Comparison of ENCODE assay signal across 13 cellular contexts in genomic region chr4:41141910-41142309, GRCh38.
DNase-seq lines count a peak whose midpoint lies in the region; ATAC-seq, FAIRE-seq and TF ChIP-seq lines count a peak whose summit lies in the region.
"Had no signal": no experiment of that assay in that cellular context is flagged by ENCODE, and none has a peak within 500 bp of the region (broad histone marks: within the 10 kb centered on the region; RNA-seq: fewer than 3 reads in every experiment).

No MANE protein-coding gene starts in this region.

- H3K27ac ChIP-seq in heart right ventricle (peak overlapping the region; percentile 3 to 87 (median 72)), endothelial cell of umbilical vein (ENCODE audit: insufficient read depth, low read depth, low read length) (peak overlapping the region; percentile 87), muscle layer of duodenum (ENCODE audit: low read length) (peak overlapping the region; percentile 80)

- no peak overlapping the region for H3K4me3 Mint-ChIP-seq in activated CD4-positive, alpha-beta memory T cell treated with anti-CD3 and anti-CD28 coated beads for 36 hours
- H3K4me3 Mint-ChIP-seq: IgD-negative memory B cell had no signal

- H3K9me1 ChIP-seq in endothelial cell of umbilical vein (replicated peaks; ENCODE audit: control insufficient read depth, extremely low read depth, insufficient read depth, low read length), result no peaks in the 10 kb centered on the region

- peaks cover 0 to 8% (median 0%) of the 10 kb centered on the region in 9 donors for H3K36me3 ChIP-seq in heart right ventricle
- H3K36me3 ChIP-seq in endothelial cell of umbilical vein (ENCODE audit: control insufficient read depth in 2 of 2, extremely low read depth in 1 of 2, insufficient read depth in 2 of 2, low read length in 2 of 2), result peaks cover 0 to 2% of the 10 kb centered on the region in 2 experiments
- H3K36me3 ChIP-seq in muscle layer of duodenum (ENCODE audit: control insufficient read depth in 1 of 2, insufficient read depth in 2 of 2, low read length in 2 of 2), result peaks cover 0 to 10% of the 10 kb centered on the region in 2 donors

- dilution Hi-C loops in endothelial cell of umbilical vein (cut with MboI; ENCODE audit: extremely low pct_ligation_motif_present, low sequenced_read_pairs), result no loop called here

- WGBS in heart right ventricle, 2 donors, result 50 to 74% methylated on average over 1 of the region's 1 CpG

- intact Hi-C loops in heart right ventricle (cut with DNase I), result loop anchor here in 4 of 10 donors (5.0 to 10.0 kb wide), 3 partner anchors 63 to 90 kb away; partner anchors contain the start of gene APBB2 (in 2 of the 4)
- intact Hi-C loops in cardiac septum (cut with DNase I), result loop anchor here (5.0 kb wide), 3 partner anchors 40 to 210 kb away; partner anchors contain the start of gene APBB2
- intact Hi-C loops in endothelial cell of umbilical vein (cut with micrococcal nuclease), result loop anchor here (2.0 to 5.0 kb wide), 2 partner anchors 35 to 71 kb away; no protein-coding TSS in a partner anchor
- intact Hi-C loops in activated CD4-positive, alpha-beta memory T cell treated with anti-CD3 and anti-CD28 coated beads for 36 hours (cut with micrococcal nuclease), result no loop called here

- no TSS peak for BruUV-seq in endothelial cell of umbilical vein (replicated peaks; lab: Mats Ljungman, UMichigan)

- POLR2A ChIA-PET in endothelial cell of umbilical vein (lab: Charles Lee), result no interaction called here
- POLR2A ChIA-PET in activated CD4-positive, alpha-beta memory T cell treated with anti-CD3 and anti-CD28 coated beads for 36 hours (lab: Charles Lee), result no interaction called here

- H3K79me2 ChIP-seq in endothelial cell of umbilical vein (ENCODE audit: control insufficient read depth, insufficient read depth, low read length), result peaks cover 89% of the 10 kb centered on the region

- TF ChIP-seq CTCF in heart right ventricle (IDR thresholded peaks at IDR 0.05) (no peak), endothelial cell of umbilical vein (IDR thresholded peaks at IDR 0.05; ENCODE audit: extremely low read depth in 1 of 2, insufficient read depth in 1 of 2, low read depth in 1 of 2, low read length in 2 of 2) (no peak)

- H3K9me3 ChIP-seq in heart right ventricle, result peaks cover 0 to 9% (median 0%) of the 10 kb centered on the region in 11 donors
- no peaks in the 10 kb centered on the region for H3K9me3 ChIP-seq in endothelial cell of umbilical vein (replicated peaks; ENCODE audit: control insufficient read depth, insufficient read depth, low read length)
- no peaks in the 10 kb centered on the region for H3K9me3 ChIP-seq in muscle layer of duodenum (ENCODE audit: control insufficient read depth in 1 of 2, low read length in 2 of 2)

- FAIRE-seq in endothelial cell of umbilical vein (lab: Jason Lieb, UNC), result peak; percentile 31
- FAIRE-seq in urothelium cell line (lab: Jason Lieb, UNC), result no peak

- H3K27me3 ChIP-seq in heart right ventricle, result no peaks in the 10 kb centered on the region
- no peaks in the 10 kb centered on the region for H3K27me3 ChIP-seq in endothelial cell of umbilical vein (ENCODE audit: control insufficient read depth in 2 of 2, insufficient read depth in 2 of 2, low read length in 2 of 2)
- no peaks in the 10 kb centered on the region for H3K27me3 ChIP-seq in muscle layer of duodenum (ENCODE audit: low read depth, low read length)

- CTCF ChIA-PET in endothelial cell of umbilical vein (lab: Charles Lee), result interaction anchor here (0.6 to 2.7 kb wide), 9 partner anchors 18 to 165 kb away, joined by 3 to 15 read pairs (median 3); partner anchors contain the start of gene APBB2
- CTCF ChIA-PET in activated CD4-positive, alpha-beta memory T cell treated with anti-CD3 and anti-CD28 coated beads for 36 hours (lab: Charles Lee), result no interaction called here

- peak; percentile 15 for TF ChIP-seq POLR2A in endothelial cell of umbilical vein (IDR thresholded peaks at IDR 0.05; ENCODE audit: low read depth, low read length)

- no peak overlapping the region for H2AFZ ChIP-seq in endothelial cell of umbilical vein (ENCODE audit: low read depth, low read length)

- ATAC-seq in heart right ventricle (peak in 2 of 8 donors; percentile 23 to 59), GM21390 (IDR thresholded peaks at IDR 0.05; ENCODE audit: unreplicated experiment) (no peak)

- no peak overlapping the region for H3K4me3 ChIP-seq in heart right ventricle
- H3K4me3 ChIP-seq in endothelial cell of umbilical vein (replicated peaks in 1 of 3; ENCODE audit: insufficient read depth in 1 of 3, low read depth in 1 of 3, low read length in 3 of 3), result no peak overlapping the region
- no peak overlapping the region for H3K4me3 ChIP-seq in muscle layer of duodenum (ENCODE audit: low read depth in 1 of 2, low read length in 2 of 2)

- no peak overlapping the region for H3K4me2 ChIP-seq in endothelial cell of umbilical vein (ENCODE audit: insufficient read depth, low read length)

- H3K9ac ChIP-seq in endothelial cell of umbilical vein (replicated peaks; ENCODE audit: extremely low read depth, insufficient read depth, low read length), result no peak overlapping the region

- peaks cover 0 to 56% (median 47%) of the 10 kb centered on the region in 9 donors for H3K4me1 ChIP-seq in heart right ventricle
- H3K4me1 ChIP-seq in endothelial cell of umbilical vein (ENCODE audit: control insufficient read depth, extremely low read depth, insufficient read depth, low read length), result peaks cover 53% of the 10 kb centered on the region
- peaks cover 26 to 38% of the 10 kb centered on the region in 2 donors for H3K4me1 ChIP-seq in muscle layer of duodenum (ENCODE audit: control insufficient read depth in 1 of 2, insufficient read depth in 2 of 2, low read length in 2 of 2)

- DNase-seq in heart right ventricle (no peak), cardiac septum (ENCODE audit: low spot score) (no peak), endothelial cell of umbilical vein (ENCODE audit: low read depth, low spot score) (peak; percentile 95), urothelium cell line (ENCODE audit: low spot score) (peak; percentile 44)
- DNase-seq in activated CD4-positive, alpha-beta memory T cell treated with anti-CD3 and anti-CD28 coated beads for 36 hours, result no peak
- DNase-seq in activated T-cell treated with anti-CD3 and anti-CD28 coated beads, Interleukin-2, amount 50 U/mL, for 1 hour, result no peak
- DNase-seq: 8988T; activated CD8-positive, alpha-beta memory T cell treated with anti-CD3 and anti-CD28 coated beads, Interleukin-2, amount 50 U/mL, for 48 hours; NCI-H510A; T-helper 2 cell had no signal

- H4K20me1 ChIP-seq in endothelial cell of umbilical vein (replicated peaks; ENCODE audit: control insufficient read depth, extremely low read depth, insufficient read depth, low read length), result no peaks in the 10 kb centered on the region

- H3K9me3 Mint-ChIP-seq in activated CD4-positive, alpha-beta memory T cell treated with anti-CD3 and anti-CD28 coated beads for 36 hours, result no peaks in the 10 kb centered on the region

- no peak overlapping the region for H3K27ac Mint-ChIP-seq in activated CD4-positive, alpha-beta memory T cell treated with anti-CD3 and anti-CD28 coated beads for 36 hours

- no peaks in the 10 kb centered on the region for H3K36me3 Mint-ChIP-seq in activated CD4-positive, alpha-beta memory T cell treated with anti-CD3 and anti-CD28 coated beads for 36 hours

- H3K4me1 Mint-ChIP-seq in activated CD4-positive, alpha-beta memory T cell treated with anti-CD3 and anti-CD28 coated beads for 36 hours (ENCODE audit: low read depth), result no peaks in the 10 kb centered on the region
- H3K4me1 Mint-ChIP-seq: IgD-negative memory B cell had no signal

- H3K27me3 Mint-ChIP-seq in activated CD4-positive, alpha-beta memory T cell treated with anti-CD3 and anti-CD28 coated beads for 36 hours, result peaks cover 3% of the 10 kb centered on the region
- H3K27me3 Mint-ChIP-seq: IgD-negative memory B cell had no signal

TF ChIP-seq in endothelial cell of umbilical vein, 7 proteins besides CTCF, POLR2A, EP300 and RAD21:
- TF ChIP-seq GATA2 (IDR thresholded peaks at IDR 0.05; ENCODE audit: insufficient read depth, insufficient read length, low read depth, low read length) (no peak), POLR2AphosphoS5 (IDR thresholded peaks at IDR 0.05; ENCODE audit: insufficient read depth, low read depth, low read length) (no peak), JUN (IDR thresholded peaks at IDR 0.05; ENCODE audit: borderline replicate concordance, insufficient read depth, insufficient read length, low read depth) (peak; percentile 21), FOS (IDR thresholded peaks at IDR 0.05; ENCODE audit: borderline replicate concordance, insufficient read depth, low read length) (peak; percentile 74), MYC (IDR thresholded peaks at IDR 0.05; ENCODE audit: low read depth, low read length) (no peak), EZH2 (IDR thresholded peaks at IDR 0.05; ENCODE audit: borderline replicate concordance, low read depth, low read length, severe bottlenecking) (no peak)
- TF ChIP-seq, protein P1, sequence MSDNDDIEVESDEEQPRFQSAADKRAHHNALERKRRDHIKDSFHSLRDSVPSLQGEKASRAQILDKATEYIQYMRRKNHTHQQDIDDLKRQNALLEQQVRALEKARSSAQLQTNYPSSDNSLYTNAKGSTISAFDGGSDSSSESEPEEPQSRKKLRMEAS (IDR thresholded peaks at IDR 0.05; ENCODE audit: insufficient read depth, insufficient read length), result no peak

Comparison
In these comparisons a context has a peak if more than half of its experiments do, and no peak if none do; other contexts are left out.
1. DNase-seq: peak in endothelial cell of umbilical vein (single experiment) and urothelium cell line (single experiment); none in heart right ventricle (0 of 2), cardiac septum (single experiment), activated CD4-positive, alpha-beta memory T cell treated with anti-CD3 and anti-CD28 coated beads for 36 hours (single experiment) and activated T-cell treated with anti-CD3 and anti-CD28 coated beads, Interleukin-2, amount 50 U/mL, for 1 hour (single experiment).
2. Peak in every context shown above with its lines, with median percentiles within 50 percentile points of each other: H3K27ac ChIP-seq.